In the genomic region with DNA sequence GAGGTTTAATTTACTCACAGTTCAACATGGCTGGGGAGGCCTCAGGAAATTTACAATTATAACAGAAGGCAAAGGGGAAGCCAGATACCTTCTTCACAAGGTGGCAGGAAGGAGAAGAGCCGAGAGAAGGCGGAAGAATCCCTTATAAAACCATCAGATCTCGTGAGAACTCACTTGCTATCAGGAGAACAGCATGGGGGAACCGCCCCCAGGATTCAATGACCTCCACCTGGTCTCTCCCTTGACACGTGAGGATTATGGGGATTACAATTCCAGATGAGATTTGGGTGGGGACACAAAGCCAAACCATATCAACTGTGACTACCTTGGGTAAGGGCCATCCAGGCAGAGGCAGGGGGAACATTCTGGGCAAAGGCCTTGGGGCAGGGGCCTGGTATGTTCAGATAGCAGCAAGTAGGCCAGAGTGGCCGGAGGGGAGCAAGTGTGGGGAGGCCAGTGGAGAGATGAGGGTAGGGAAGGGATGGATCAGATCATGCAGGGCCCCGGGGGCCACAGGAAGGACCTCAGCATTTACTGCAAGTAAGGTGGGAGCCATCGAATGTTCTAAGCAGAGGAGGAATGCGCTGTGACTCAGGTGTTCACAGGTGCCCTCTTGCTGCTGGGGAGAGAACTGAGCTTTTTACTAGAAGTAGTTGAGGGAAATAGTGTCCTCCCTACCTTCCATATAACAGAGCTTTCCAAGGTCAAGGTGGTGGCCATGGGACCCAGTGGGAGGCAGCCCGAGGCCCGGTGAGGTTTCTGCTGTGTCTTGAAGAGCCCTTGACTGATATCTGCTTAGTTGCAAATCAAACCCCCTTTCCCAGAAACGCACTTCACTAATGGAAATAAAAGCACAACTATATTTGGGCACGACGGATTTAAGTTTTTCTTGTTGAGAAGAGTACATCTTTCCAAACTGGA, we compare ENCODE assay signal across 1 cellular context.
TF ChIP-seq lines count a peak whose summit lies in the region.

No MANE protein-coding gene starts in this region.

TF ChIP-seq in HepG2, 621 proteins besides CTCF, POLR2A, EP300 and RAD21:
- no peak for TF ChIP-seq ZNF598 (CRISPR knock-in tag; IDR thresholded peaks at IDR 0.05; ENCODE audit: borderline replicate concordance)
- TF ChIP-seq, protein P1, sequence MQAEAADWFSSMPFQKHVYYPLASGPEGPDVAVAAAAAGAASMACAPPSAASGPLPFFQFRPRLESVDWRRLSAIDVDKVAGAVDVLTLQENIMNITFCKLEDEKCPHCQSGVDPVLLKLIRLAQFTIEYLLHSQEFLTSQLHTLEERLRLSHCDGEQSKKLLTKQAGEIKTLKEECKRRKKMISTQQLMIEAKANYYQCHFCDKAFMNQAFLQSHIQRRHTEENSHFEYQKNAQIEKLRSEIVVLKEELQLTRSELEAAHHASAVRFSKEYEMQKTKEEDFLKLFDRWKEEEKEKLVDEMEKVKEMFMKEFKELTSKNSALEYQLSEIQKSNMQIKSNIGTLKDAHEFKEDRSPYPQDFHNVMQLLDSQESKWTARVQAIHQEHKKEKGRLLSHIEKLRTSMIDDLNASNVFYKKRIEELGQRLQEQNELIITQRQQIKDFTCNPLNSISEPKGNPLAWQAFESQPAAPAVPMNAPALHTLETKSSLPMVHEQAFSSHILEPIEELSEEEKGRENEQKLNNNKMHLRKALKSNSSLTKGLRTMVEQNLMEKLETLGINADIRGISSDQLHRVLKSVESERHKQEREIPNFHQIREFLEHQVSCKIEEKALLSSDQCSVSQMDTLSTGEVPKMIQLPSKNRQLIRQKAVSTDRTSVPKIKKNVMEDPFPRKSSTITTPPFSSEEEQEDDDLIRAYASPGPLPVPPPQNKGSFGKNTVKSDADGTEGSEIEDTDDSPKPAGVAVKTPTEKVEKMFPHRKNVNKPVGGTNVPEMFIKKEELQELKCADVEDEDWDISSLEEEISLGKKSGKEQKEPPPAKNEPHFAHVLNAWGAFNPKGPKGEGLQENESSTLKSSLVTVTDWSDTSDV (CRISPR knock-in tag; IDR thresholded peaks at IDR 0.05), result no peak
- TF ChIP-seq, protein P2, sequence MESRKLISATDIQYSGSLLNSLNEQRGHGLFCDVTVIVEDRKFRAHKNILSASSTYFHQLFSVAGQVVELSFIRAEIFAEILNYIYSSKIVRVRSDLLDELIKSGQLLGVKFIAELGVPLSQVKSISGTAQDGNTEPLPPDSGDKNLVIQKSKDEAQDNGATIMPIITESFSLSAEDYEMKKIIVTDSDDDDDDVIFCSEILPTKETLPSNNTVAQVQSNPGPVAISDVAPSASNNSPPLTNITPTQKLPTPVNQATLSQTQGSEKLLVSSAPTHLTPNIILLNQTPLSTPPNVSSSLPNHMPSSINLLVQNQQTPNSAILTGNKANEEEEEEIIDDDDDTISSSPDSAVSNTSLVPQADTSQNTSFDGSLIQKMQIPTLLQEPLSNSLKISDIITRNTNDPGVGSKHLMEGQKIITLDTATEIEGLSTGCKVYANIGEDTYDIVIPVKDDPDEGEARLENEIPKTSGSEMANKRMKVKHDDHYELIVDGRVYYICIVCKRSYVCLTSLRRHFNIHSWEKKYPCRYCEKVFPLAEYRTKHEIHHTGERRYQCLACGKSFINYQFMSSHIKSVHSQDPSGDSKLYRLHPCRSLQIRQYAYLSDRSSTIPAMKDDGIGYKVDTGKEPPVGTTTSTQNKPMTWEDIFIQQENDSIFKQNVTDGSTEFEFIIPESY (CRISPR knock-in tag; IDR thresholded peaks at IDR 0.05), result peak; percentile 60; the same call in 1 of the 2 replicates
